In genomic region chr11:15605094-15605493, GRCh38 we compare ENCODE assay signal across 22 cellular contexts.
A peak's percentile ranks its signal among the peaks of the same experiment; 100 is the strongest.
DNase-seq lines count a peak whose midpoint lies in the region; ATAC-seq and TF ChIP-seq lines count a peak whose summit lies in the region.
"Had no signal": no experiment of that assay in that cellular context is flagged by ENCODE, and none has a peak within 500 bp of the region (broad histone marks: within the 10 kb centered on the region; RNA-seq: fewer than 3 reads in every experiment).

No MANE protein-coding gene starts in this region.

- no peaks in the 10 kb centered on the region for H3K9me3 Mint-ChIP-seq in stimulated activated memory B cell treated with anti-CD40 and anti-IgM and Interleukin-4, amounts not matched to agents 10 μg/mL and 1 μg/mL and 100 μg/mL, for 72 hours
- H3K9me3 Mint-ChIP-seq: GM23338 had no signal

- H3K4me3 Mint-ChIP-seq in stimulated activated memory B cell treated with anti-CD40 and anti-IgM and Interleukin-4, amounts not matched to agents 10 μg/mL and 1 μg/mL and 100 μg/mL, for 72 hours = no peak overlapping the region
- H3K4me3 Mint-ChIP-seq: B cell, GM23338, T-cell had no signal

- H3K9me3 ChIP-seq in right atrium auricular region = no peaks in the 10 kb centered on the region
- peaks cover 0 to 3% (median 0%) of the 10 kb centered on the region in 12 donors for H3K9me3 ChIP-seq in heart left ventricle
- H3K9me3 ChIP-seq in vagina = no peaks in the 10 kb centered on the region
- H3K9me3 ChIP-seq: A549, HAP-1, SJCRH30 had no signal

- no peaks in the 10 kb centered on the region for H3K27me3 Mint-ChIP-seq in stimulated activated memory B cell treated with anti-CD40 and anti-IgM and Interleukin-4, amounts not matched to agents 10 μg/mL and 1 μg/mL and 100 μg/mL, for 72 hours
- H3K27me3 Mint-ChIP-seq: B cell; CD4-positive, CD25-positive, alpha-beta regulatory T cell had no signal

- no peak for TF ChIP-seq CTCF in right atrium auricular region (IDR thresholded peaks at IDR 0.05)
- no peak for TF ChIP-seq CTCF in heart left ventricle (IDR thresholded peaks at IDR 0.05)
- TF ChIP-seq CTCF in vagina (IDR thresholded peaks at IDR 0.05) = no peak

- no peak for DNase-seq in Right ventricle myocardium inferior (ENCODE audit: missing footprints)
- DNase-seq in right atrium auricular region (ENCODE audit: low spot score) = no peak
- peak in 4 of 5 donors; percentile 39 to 48 (median 42) for DNase-seq in heart left ventricle
- no peak for DNase-seq in left colon
- no peak for DNase-seq in vagina (ENCODE audit: extremely low spot score in 2 of 2)
- DNase-seq: CD4-positive, CD25-positive, alpha-beta regulatory T cell; COR-L47; NCI-H1105 treated with DMSO at 0.1 percent for 48 hours; NCI-H446 treated with DMSO at 0.1 percent for 48 hours; NCI-H526 treated with DMSO at 0.1 percent for 48 hours; PC-9; SJCRH30; T-cell had no signal

- no peaks in the 10 kb centered on the region for H3K36me3 Mint-ChIP-seq in stimulated activated memory B cell treated with anti-CD40 and anti-IgM and Interleukin-4, amounts not matched to agents 10 μg/mL and 1 μg/mL and 100 μg/mL, for 72 hours
- H3K36me3 Mint-ChIP-seq: CD4-positive, CD25-positive, alpha-beta regulatory T cell; T-cell had no signal

- H3K36me3 ChIP-seq in right atrium auricular region (no peaks in the 10 kb centered on the region), heart left ventricle (no peaks in the 10 kb centered on the region), vagina (no peaks in the 10 kb centered on the region)
- H3K36me3 ChIP-seq: HAP-1, SJCRH30 had no signal

- H3K27ac ChIP-seq in right atrium auricular region (no peak overlapping the region), heart left ventricle (no peak overlapping the region), vagina (no peak overlapping the region)
- H3K27ac ChIP-seq: A549, HL-60, PC-9, SJCRH30 had no signal

- no peak overlapping the region for H3K27ac Mint-ChIP-seq in stimulated activated memory B cell treated with anti-CD40 and anti-IgM and Interleukin-4, amounts not matched to agents 10 μg/mL and 1 μg/mL and 100 μg/mL, for 72 hours
- H3K27ac Mint-ChIP-seq: B cell; CD4-positive, CD25-positive, alpha-beta regulatory T cell; GM23338; T-cell had no signal

- TF ChIP-seq POLR2A in heart left ventricle (IDR thresholded peaks at IDR 0.05) = no peak
- no peak for TF ChIP-seq POLR2A in vagina (IDR thresholded peaks at IDR 0.05)

- ATAC-seq in Right ventricle myocardium inferior (peak; percentile 58), heart left ventricle (peak; percentile 53 to 83 (median 62)), left colon (peak; percentile 70), HG03045 (IDR thresholded peaks at IDR 0.05; ENCODE audit: unreplicated experiment) (no peak)
- no peak for ATAC-seq in stimulated activated memory B cell treated with anti-CD40 and anti-IgM and Interleukin-4, amounts not matched to agents 10 μg/mL and 1 μg/mL and 100 μg/mL, for 72 hours
- ATAC-seq: A549, GM23338, HepG2, K562, T-cell had no signal

- no peaks in the 10 kb centered on the region for H3K27me3 ChIP-seq in right atrium auricular region
- no peaks in the 10 kb centered on the region for H3K27me3 ChIP-seq in heart left ventricle
- no peaks in the 10 kb centered on the region for H3K27me3 ChIP-seq in vagina
- H3K27me3 ChIP-seq: SJCRH30 had no signal

- no peaks in the 10 kb centered on the region for H3K4me1 Mint-ChIP-seq in stimulated activated memory B cell treated with anti-CD40 and anti-IgM and Interleukin-4, amounts not matched to agents 10 μg/mL and 1 μg/mL and 100 μg/mL, for 72 hours
- H3K4me1 Mint-ChIP-seq: B cell; CD4-positive, CD25-positive, alpha-beta regulatory T cell; T-cell had no signal

- H3K4me1 ChIP-seq in right atrium auricular region (peaks cover 0 to 36% of the 10 kb centered on the region in 2 donors), heart left ventricle (peaks cover 4 to 28% (median 11%) of the 10 kb centered on the region in 12 donors), vagina (peaks cover 11% of the 10 kb centered on the region)
- H3K4me1 ChIP-seq: A549, HAP-1, SJCRH30 had no signal

- intact Hi-C loops in Right ventricle myocardium inferior (cut with DNase I) = loop anchor here (10.0 kb wide), 1 partner anchor 1130 kb away; the partner anchor contains the start of gene C11orf58
- intact Hi-C loops in heart left ventricle (cut with DNase I) = no loop called here
- intact Hi-C loops in left colon (cut with DNase I, micrococcal nuclease) = no loop called here
- intact Hi-C loops in vagina (cut with DNase I) = no loop called here

- no peak overlapping the region for H3K4me3 ChIP-seq in right atrium auricular region
- H3K4me3 ChIP-seq in heart left ventricle = no peak overlapping the region
- no peak overlapping the region for H3K4me3 ChIP-seq in vagina
- H3K4me3 ChIP-seq: A549, GM23338, HAP-1, K562, PC-9, SJCRH30 had no signal

- WGBS in heart left ventricle, 4 donors = 42 to 82% (median 64%) methylated on average over 2 of the region's 2 CpGs

Comparison
In these comparisons a context has a peak if more than half of its experiments do, and no peak if none do; other contexts are left out.
1. DNase-seq: peak in heart left ventricle (4 of 5); none in Right ventricle myocardium inferior (single experiment), right atrium auricular region (single experiment), left colon (0 of 2) and vagina (0 of 2).
2. ATAC-seq: peak in Right ventricle myocardium inferior (single experiment), heart left ventricle (4 of 4) and left colon (single experiment); none in stimulated activated memory B cell treated with anti-CD40 and anti-IgM and Interleukin-4, amounts not matched to agents 10 μg/mL and 1 μg/mL and 100 μg/mL, for 72 hours (single experiment) and HG03045 (single experiment).